Comparison of ENCODE assay signal across 11 cellular contexts in the genomic region with DNA sequence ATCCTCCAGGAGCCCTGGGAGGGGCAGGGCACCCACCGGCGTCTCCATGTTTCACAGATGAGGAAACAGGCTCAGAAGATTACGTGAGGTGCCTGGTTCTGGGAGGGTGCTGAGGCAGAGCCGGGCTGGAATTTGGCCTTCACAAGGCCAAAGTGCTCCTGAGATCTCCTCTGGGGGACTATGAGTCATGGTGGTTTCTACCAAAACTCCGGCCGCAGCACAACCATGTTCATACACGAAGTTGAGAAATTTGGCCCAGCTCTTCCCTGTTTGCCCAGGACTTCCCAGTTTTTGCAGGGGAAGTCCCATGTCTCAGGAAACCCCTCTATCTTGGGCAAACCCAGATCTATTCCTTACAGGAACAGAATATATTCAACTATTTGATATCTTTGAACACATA.
A peak's percentile ranks its signal among the peaks of the same experiment; 100 is the strongest.
DNase-seq lines count a peak whose midpoint lies in the region; ATAC-seq and TF ChIP-seq lines count a peak whose summit lies in the region.
"Had no signal": no experiment of that assay in that cellular context is flagged by ENCODE, and none has a peak within 500 bp of the region (broad histone marks: within the 10 kb centered on the region; RNA-seq: fewer than 3 reads in every experiment).

No MANE protein-coding gene starts in this region.

- peaks cover 22% of the 10 kb centered on the region for H3F3A ChIP-seq in PC-9 (ENCODE audit: insufficient read depth, low read depth)

- no peaks in the 10 kb centered on the region for H3K9me3 Mint-ChIP-seq in Calu3 (ENCODE audit: low read depth, unreplicated experiment)
- H3K9me3 Mint-ChIP-seq: H9 had no signal

- no peaks in the 10 kb centered on the region for H3K36me3 ChIP-seq in PC-9 (ENCODE audit: low read depth)
- H3K36me3 ChIP-seq: BLaER1 had no signal

- H3K27me3 ChIP-seq in PC-9 (ENCODE audit: insufficient read depth, low read depth), result no peaks in the 10 kb centered on the region
- H3K27me3 ChIP-seq: BLaER1 had no signal

- H3K27ac ChIP-seq in PC-9, result peak overlapping the region; percentile 71
- H3K27ac ChIP-seq: BLaER1 had no signal

- H3K9me3 ChIP-seq in PC-9 (ENCODE audit: insufficient read depth, low read depth), result no peaks in the 10 kb centered on the region
- H3K9me3 ChIP-seq: BLaER1 had no signal

- H3K27ac Mint-ChIP-seq in Calu3 (ENCODE audit: unreplicated experiment), result no peak overlapping the region

- POLR2A ChIA-PET in PC-9 (lab: Charles Lee; ENCODE audit: unreplicated experiment), result no interaction called here

- no peak for TF ChIP-seq CTCF in Calu3 (IDR thresholded peaks at IDR 0.05; ENCODE audit: unreplicated experiment)
- no peak for TF ChIP-seq CTCF in PC-9 (conservative IDR thresholded peaks at IDR 0.05)
- no peak for TF ChIP-seq CTCF in omental fat pad (IDR thresholded peaks at IDR 0.05)

- H3K4me1 ChIP-seq in PC-9 (replicated peaks; ENCODE audit: insufficient read depth), result peaks cover 37% of the 10 kb centered on the region

- no peak overlapping the region for H3K4me3 ChIP-seq in PC-9
- H3K4me3 ChIP-seq: BLaER1 had no signal

- H3K79me2 ChIP-seq in PC-9 (ENCODE audit: low read depth), result no peaks in the 10 kb centered on the region

- peaks cover 6% of the 10 kb centered on the region for H3K36me3 Mint-ChIP-seq in Calu3 (ENCODE audit: insufficient read depth, unreplicated experiment)

- no peak overlapping the region for H2AFZ ChIP-seq in PC-9

- intact Hi-C loops in Calu3 (cut with micrococcal nuclease; ENCODE audit: unreplicated experiment) (no loop called here), PC-9 (cut with micrococcal nuclease; ENCODE audit: unreplicated experiment) (loop anchor here (1.0 to 10.0 kb wide), 4 partner anchors 44 to 432 kb away; no protein-coding TSS in a partner anchor)

- no TSS peak for BruUV-seq in Calu3 (replicated peaks; lab: Mats Ljungman, UMichigan)
- BruUV-seq in PC-9 (replicated peaks; lab: Mats Ljungman, UMichigan), result no TSS peak

- H3K4me2 ChIP-seq in PC-9, result 0 out of 2 replicates have a peak overlapping the region, but pooled peaks have one; percentile 12
- H3K4me2 ChIP-seq: BLaER1 had no signal

- no peaks in the 10 kb centered on the region for H3K27me3 Mint-ChIP-seq in Calu3 (ENCODE audit: unreplicated experiment)

- no peaks in the 10 kb centered on the region for H4K20me1 ChIP-seq in PC-9 (ENCODE audit: insufficient read depth)
- H4K20me1 ChIP-seq: BLaER1 had no signal

- H3K4me3 Mint-ChIP-seq in Calu3 (ENCODE audit: low read depth, unreplicated experiment), result no peak overlapping the region
- H3K4me3 Mint-ChIP-seq: H9 had no signal

- peaks cover 36% of the 10 kb centered on the region for H3K4me1 Mint-ChIP-seq in Calu3 (ENCODE audit: low read depth, unreplicated experiment)

- H3K9me2 ChIP-seq in PC-9 (ENCODE audit: insufficient read depth), result no peaks in the 10 kb centered on the region

- DNase-seq in Calu3, result peak; percentile 5
- peak; percentile 46 to 78 for DNase-seq in PC-9
- DNase-seq in omental fat pad (ENCODE audit: low spot score), result no peak
- no peak for DNase-seq in NCI-H1694 (lab: John Stamatoyannopoulos, UW)
- no peak for DNase-seq in AML-193 (lab: John Stamatoyannopoulos, UW)
- no peak for DNase-seq in NCI-H1417 treated with DMSO at 0.1 percent for 48 hours (lab: John Stamatoyannopoulos, UW)
- DNase-seq: H9, NCI-H510A had no signal

- CTCF ChIA-PET in Calu3 (lab: Charles Lee), result no interaction called here
- CTCF ChIA-PET in PC-9 (lab: Charles Lee), result no interaction called here

- peak; percentile 47 for ATAC-seq in esophagus mucosa
- ATAC-seq in omental fat pad (ENCODE audit: low FRiP score), result peak; percentile 81
- ATAC-seq in GM21737 (IDR thresholded peaks at IDR 0.05; ENCODE audit: unreplicated experiment), result no peak

Comparison
In these comparisons a context has a peak if more than half of its experiments do, and no peak if none do; other contexts are left out.
1. DNase-seq: peak in Calu3 (single experiment) and PC-9 (2 of 2); none in omental fat pad (single experiment), NCI-H1694 (single experiment), AML-193 (0 of 2) and NCI-H1417 treated with DMSO at 0.1 percent for 48 hours (single experiment).